10 cellular contexts compared by ENCODE assay signal in genomic region chr18:35415511-35416427, GRCh38. TPM values are rescaled to one million over a fixed set of nuclear protein-coding genes. Genes with fewer than 3 reads are reported as not detected.
DNase-seq lines count a peak whose midpoint lies in the region; ATAC-seq and TF ChIP-seq lines count a peak whose summit lies in the region.
"Had no signal": no experiment of that assay in that cellular context is flagged by ENCODE, and none has a peak within 500 bp of the region (broad histone marks: within the 10 kb centered on the region; RNA-seq: fewer than 3 reads in every experiment).

No MANE protein-coding gene starts in this region.

- peak overlapping the region; percentile 27 for H3K4me3 ChIP-seq in GM12875 (ENCODE audit: low read depth, low read length)
- H3K4me3 ChIP-seq in lung: no peak overlapping the region
- H3K4me3 ChIP-seq: K562 had no signal

- H3K4me1 ChIP-seq in lung (ENCODE audit: control insufficient read depth in 2 of 2, insufficient read depth in 2 of 2, low read length in 2 of 2): peaks cover 0 to 3% of the 10 kb centered on the region in 2 donors

- H3K36me3 ChIP-seq in lung (ENCODE audit: control insufficient read depth in 2 of 2, insufficient read depth in 2 of 2, low read length in 2 of 2): no peaks in the 10 kb centered on the region

- DNase-seq in SKM-1 treated with dmso at 0.1 percent for 144 hours (lab: John Stamatoyannopoulos, UW; ENCODE audit: unreplicated experiment) (peak; percentile 28), lung (ENCODE audit: low spot score) (no peak), germinal center (ENCODE audit: low spot score) (no peak), OCI-M2 (lab: John Stamatoyannopoulos, UW; ENCODE audit: unreplicated experiment) (no peak), NCI-H1105 (lab: John Stamatoyannopoulos, UW) (no peak)
- DNase-seq: effector CD8-positive, alpha-beta T cell had no signal

- H3K27ac ChIP-seq in lung (ENCODE audit: low read depth in 1 of 2, low read length in 1 of 2): no peak overlapping the region

- H3K27me3 ChIP-seq in lung (ENCODE audit: control insufficient read depth, insufficient read depth): no peaks in the 10 kb centered on the region

- ATAC-seq in HG02642 (IDR thresholded peaks at IDR 0.05; ENCODE audit: poor library complexity, unreplicated experiment): peak; percentile 37
- peak; percentile 27 for ATAC-seq in lung (ENCODE audit: insufficient read depth, low FRiP score)
- ATAC-seq in GM18873 (IDR thresholded peaks at IDR 0.05; ENCODE audit: low FRiP score, unreplicated experiment): no peak
- ATAC-seq: K562 had no signal

- TF ChIP-seq CTCF in GM12875 (IDR thresholded peaks at IDR 0.05; ENCODE audit: borderline replicate concordance, insufficient read depth, low read depth, low read length) (no peak), lung (IDR thresholded peaks at IDR 0.05; ENCODE audit: control extremely low read depth, extremely low read depth) (no peak)

- peaks cover 0 to 8% of the 10 kb centered on the region in 2 donors for H3K9me3 ChIP-seq in lung (ENCODE audit: control insufficient read depth in 2 of 2, insufficient read depth in 1 of 2, low read length in 1 of 2)

- WGBS in lung, 2 donors: 62 to 65% methylated on average over 8 of the region's 8 CpGs

RNA-seq across cellular contexts. Expression of gene ZNF396, which starts 38.6 kb away (rescaled TPM):
- total RNA-seq in lung: 1 to 10 TPM; 6.3 to 6.7 TPM
- 1 to 10 TPM; 2.4 to 2.7 TPM for polyA plus RNA-seq in lung
